Comparison of ENCODE assay signal across 11 cellular contexts in the genomic region with DNA sequence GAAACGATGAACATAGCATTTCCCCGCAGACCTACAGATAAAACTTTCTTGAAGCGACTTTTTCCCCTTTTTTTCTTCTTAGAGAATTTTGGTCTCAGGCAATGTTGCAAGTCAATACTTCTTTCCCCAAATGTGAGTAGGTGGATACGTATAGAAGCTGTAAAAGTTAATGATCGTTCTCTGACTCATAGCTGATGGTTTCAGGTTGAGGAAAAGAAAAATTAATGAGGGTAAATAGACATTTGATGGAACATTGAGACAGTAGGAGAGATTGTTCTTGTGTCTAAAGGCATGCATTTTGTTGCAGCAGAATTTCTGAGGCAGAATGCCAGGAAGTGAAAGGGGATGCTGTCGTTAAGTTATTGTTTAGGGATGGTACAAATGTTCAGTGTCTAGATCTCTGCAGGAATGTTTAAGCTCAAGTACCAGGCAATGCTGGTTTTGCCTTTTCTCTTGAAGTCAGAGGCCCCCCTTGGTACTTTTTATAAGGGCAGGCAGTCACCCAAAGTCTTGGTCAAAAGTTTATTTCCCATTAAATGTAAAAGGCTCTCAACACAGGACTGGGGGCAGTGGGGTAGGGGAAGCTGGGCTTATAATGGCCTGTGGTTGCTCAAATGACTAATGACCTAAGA. TPM values are rescaled to one million over a fixed set of nuclear protein-coding genes. Genes with fewer than 3 reads are reported as not detected.
A peak's percentile ranks its signal among the peaks of the same experiment; 100 is the strongest.
DNase-seq lines count a peak whose midpoint lies in the region; ATAC-seq and TF ChIP-seq lines count a peak whose summit lies in the region.
"Had no signal": no experiment of that assay in that cellular context is flagged by ENCODE, and none has a peak within 500 bp of the region (broad histone marks: within the 10 kb centered on the region; RNA-seq: fewer than 3 reads in every experiment).

No MANE protein-coding gene starts in this region.

- H3K27me3 Mint-ChIP-seq in neural crest cell (ENCODE audit: low read depth): no peaks in the 10 kb centered on the region
- H3K27me3 Mint-ChIP-seq in stimulated activated memory B cell treated with anti-CD40 and anti-IgM and Interleukin-4, amounts not matched to agents 10 μg/mL and 1 μg/mL and 100 μg/mL, for 72 hours: peaks cover 76% of the 10 kb centered on the region

- POLR2A ChIA-PET in PC-3 (lab: Charles Lee; ENCODE audit: unreplicated experiment): interaction anchor here (0.7 kb wide), 1 partner anchor 320 kb away, joined by 3 read pairs; no protein-coding TSS in a partner anchor

- no peaks in the 10 kb centered on the region for H3K9me2 ChIP-seq in PC-3 (replicated peaks; ENCODE audit: low read length)

- H3K36me3 Mint-ChIP-seq in neural crest cell (ENCODE audit: low read depth): peaks cover 6% of the 10 kb centered on the region
- no peaks in the 10 kb centered on the region for H3K36me3 Mint-ChIP-seq in stimulated activated memory B cell treated with anti-CD40 and anti-IgM and Interleukin-4, amounts not matched to agents 10 μg/mL and 1 μg/mL and 100 μg/mL, for 72 hours
- H3K36me3 Mint-ChIP-seq: activated naive CD8-positive, alpha-beta T cell treated with anti-CD3 and anti-CD28 coated beads, Interleukin-2, amount 10 ng/mL, durations not matched to agents 7 days and 5 days had no signal

- H3K79me2 ChIP-seq in PC-3 (ENCODE audit: low read length): peaks cover 92% of the 10 kb centered on the region

- peak; percentile 70 for ATAC-seq in PC-3
- ATAC-seq in stimulated activated memory B cell treated with anti-CD40 and anti-IgM and Interleukin-4, amounts not matched to agents 10 μg/mL and 1 μg/mL and 100 μg/mL, for 72 hours: no peak
- no peak for ATAC-seq in HG02885 (IDR thresholded peaks at IDR 0.05; ENCODE audit: poor library complexity, unreplicated experiment)
- ATAC-seq in HG02884 (IDR thresholded peaks at IDR 0.05; ENCODE audit: unreplicated experiment): no peak
- ATAC-seq: left lung had no signal

- no peak overlapping the region for H2AFZ ChIP-seq in PC-3 (ENCODE audit: low read length)

- TF ChIP-seq CTCF in PC-3 (conservative IDR thresholded peaks at IDR 0.05; ENCODE audit: low read depth, low read length) (no peak), epithelial cell of esophagus (IDR thresholded peaks at IDR 0.05; ENCODE audit: insufficient read depth, low read depth, low read length, missing control alignments) (no peak), neural crest cell (conservative IDR thresholded peaks at IDR 0.05) (no peak)

- CTCF ChIA-PET in PC-3 (lab: Charles Lee): interaction anchor here (0.6 kb wide), 2 partner anchors 232 to 487 kb away, joined by 3 read pairs; no protein-coding TSS in a partner anchor

- H3K36me3 ChIP-seq in PC-3 (ENCODE audit: low read depth, low read length): peaks cover 21% of the 10 kb centered on the region
- H3K36me3 ChIP-seq: left lung had no signal

- H3K27me3 ChIP-seq in PC-3 (ENCODE audit: low read length): no peaks in the 10 kb centered on the region
- H3K27me3 ChIP-seq: left lung had no signal

- H3K27ac Mint-ChIP-seq in neural crest cell (ENCODE audit: unreplicated experiment): no peak overlapping the region
- no peak overlapping the region for H3K27ac Mint-ChIP-seq in stimulated activated memory B cell treated with anti-CD40 and anti-IgM and Interleukin-4, amounts not matched to agents 10 μg/mL and 1 μg/mL and 100 μg/mL, for 72 hours
- H3K27ac Mint-ChIP-seq: activated CD4-positive, alpha-beta memory T cell treated with anti-CD3 and anti-CD28 coated beads, Interleukin-2, amount 10 ng/mL, durations not matched to agents 7 days and 5 days; activated naive CD8-positive, alpha-beta T cell treated with anti-CD3 and anti-CD28 coated beads, Interleukin-2, amount 10 ng/mL, durations not matched to agents 7 days and 5 days had no signal

- H4K20me1 ChIP-seq in PC-3 (ENCODE audit: low read length): 0 out of 2 replicates have a peak, but pooled peaks cover 3% of the 10 kb centered on the region

- no peaks in the 10 kb centered on the region for H3F3A ChIP-seq in PC-3 (ENCODE audit: low read length, unreplicated experiment)

- peaks cover 67% of the 10 kb centered on the region for H3K4me1 ChIP-seq in PC-3 (ENCODE audit: insufficient read depth, low read length)

- peak overlapping the region; percentile 95 for H3K4me3 Mint-ChIP-seq in neural crest cell
- H3K4me3 Mint-ChIP-seq in stimulated activated memory B cell treated with anti-CD40 and anti-IgM and Interleukin-4, amounts not matched to agents 10 μg/mL and 1 μg/mL and 100 μg/mL, for 72 hours: no peak overlapping the region
- H3K4me3 Mint-ChIP-seq: activated CD4-positive, alpha-beta memory T cell treated with anti-CD3 and anti-CD28 coated beads, Interleukin-2, amount 10 ng/mL, durations not matched to agents 7 days and 5 days; activated naive CD8-positive, alpha-beta T cell treated with anti-CD3 and anti-CD28 coated beads, Interleukin-2, amount 10 ng/mL, durations not matched to agents 7 days and 5 days had no signal

- DNase-seq in EH (ENCODE audit: low read depth): peak; percentile 80
- peak; percentile 90 for DNase-seq in PC-3
- peak; percentile 57 for DNase-seq in epithelial cell of esophagus (ENCODE audit: low read depth)
- no peak for DNase-seq in neural crest cell (ENCODE audit: low read depth, low spot score)
- no peak for DNase-seq in C1 segment of cervical spinal cord (lab: John Stamatoyannopoulos, UW)
- DNase-seq: activated CD4-positive, alpha-beta memory T cell treated with anti-CD3 and anti-CD28 coated beads, Interleukin-2, amount 10 ng/mL, durations not matched to agents 7 days and 5 days; activated naive CD8-positive, alpha-beta T cell treated with anti-CD3 and anti-CD28 coated beads, Interleukin-2, amount 10 ng/mL, durations not matched to agents 7 days and 5 days; left lung had no signal

- intact Hi-C loops in PC-3 (cut with micrococcal nuclease): loop anchor here (5.0 to 10.0 kb wide), 3 partner anchors 113 to 425 kb away; no protein-coding TSS in a partner anchor

- peak overlapping the region; percentile 50 for H3K4me3 ChIP-seq in PC-3 (ENCODE audit: low read length)
- H3K4me3 ChIP-seq in epithelial cell of esophagus (ENCODE audit: low read length): no peak overlapping the region
- H3K4me3 ChIP-seq: left lung had no signal

- H3K9ac ChIP-seq in PC-3 (ENCODE audit: low read length): peak overlapping the region; percentile 51

- no peaks in the 10 kb centered on the region for H3K9me3 Mint-ChIP-seq in neural crest cell
- H3K9me3 Mint-ChIP-seq in stimulated activated memory B cell treated with anti-CD40 and anti-IgM and Interleukin-4, amounts not matched to agents 10 μg/mL and 1 μg/mL and 100 μg/mL, for 72 hours: no peaks in the 10 kb centered on the region
- H3K9me3 Mint-ChIP-seq: activated CD4-positive, alpha-beta memory T cell treated with anti-CD3 and anti-CD28 coated beads, Interleukin-2, amount 10 ng/mL, durations not matched to agents 7 days and 5 days; activated naive CD8-positive, alpha-beta T cell treated with anti-CD3 and anti-CD28 coated beads, Interleukin-2, amount 10 ng/mL, durations not matched to agents 7 days and 5 days had no signal

- H3K9me3 ChIP-seq in PC-3 (ENCODE audit: low read length): no peaks in the 10 kb centered on the region
- H3K9me3 ChIP-seq: left lung had no signal

- peaks cover 87% of the 10 kb centered on the region for H3K4me1 Mint-ChIP-seq in neural crest cell
- H3K4me1 Mint-ChIP-seq in stimulated activated memory B cell treated with anti-CD40 and anti-IgM and Interleukin-4, amounts not matched to agents 10 μg/mL and 1 μg/mL and 100 μg/mL, for 72 hours: no peaks in the 10 kb centered on the region
- H3K4me1 Mint-ChIP-seq: activated CD4-positive, alpha-beta memory T cell treated with anti-CD3 and anti-CD28 coated beads, Interleukin-2, amount 10 ng/mL, durations not matched to agents 7 days and 5 days had no signal

- H3K27ac ChIP-seq in PC-3 (ENCODE audit: low read length): peak overlapping the region; percentile 92
- H3K27ac ChIP-seq: left lung had no signal

- no TSS peak for BruUV-seq in PC-3 (replicated peaks; lab: Mats Ljungman, UMichigan)

- peak overlapping the region; percentile 98 for H3K4me2 ChIP-seq in PC-3 (ENCODE audit: low read length)

RNA-seq across cellular contexts. Expression of gene TCF7L2, which starts 9.3 kb away (rescaled TPM):
- total RNA-seq in PC-3 (2014; rRNA removed): 14.3 and 16.1 TPM in 2 replicates
- 34.8 and 39.7 TPM in 2 replicates for total RNA-seq in neural crest cell

Comparison
In these comparisons a context has a peak if more than half of its experiments do, and no peak if none do; other contexts are left out.
1. DNase-seq: peak in EH (single experiment), PC-3 (single experiment) and epithelial cell of esophagus (single experiment); none in neural crest cell (single experiment) and C1 segment of cervical spinal cord (0 of 14).